In genomic region chr3:183224581-183224980, GRCh38 we compare ENCODE assay signal across 14 cellular contexts. TPM values are rescaled to one million over a fixed set of nuclear protein-coding genes. Genes with fewer than 3 reads are reported as not detected.
DNase-seq lines count a peak whose midpoint lies in the region; ATAC-seq and TF ChIP-seq lines count a peak whose summit lies in the region.
"Had no signal": no experiment of that assay in that cellular context is flagged by ENCODE, and none has a peak within 500 bp of the region (broad histone marks: within the 10 kb centered on the region; RNA-seq: fewer than 3 reads in every experiment).

No MANE protein-coding gene starts in this region.

- no peak overlapping the region for H4K8ac ChIP-seq in mesenchymal stem cell (ENCODE audit: low read length)

- no peak overlapping the region for H2BK5ac ChIP-seq in mesenchymal stem cell (ENCODE audit: low read depth, low read length, poor library complexity, severe bottlenecking)

- H3K9ac ChIP-seq in mesenchymal stem cell (ENCODE audit: low read length), result no peak overlapping the region

- H3K27ac ChIP-seq in CD4-positive, alpha-beta T cell (ENCODE audit: low read depth, low read length), result no peak overlapping the region
- H3K27ac ChIP-seq in mesenchymal stem cell (ENCODE audit: low read length, poor library complexity, severe bottlenecking) (no peak overlapping the region), left lung (no peak overlapping the region)
- H3K27ac ChIP-seq: neutrophil, RWPE1, uterus had no signal

- H3K79me1 ChIP-seq in mesenchymal stem cell (replicated peaks; ENCODE audit: low read length, poor library complexity, severe bottlenecking), result no peaks in the 10 kb centered on the region

- no peaks in the 10 kb centered on the region for H3K27me3 Mint-ChIP-seq in CD4-positive, alpha-beta T cell
- H3K27me3 Mint-ChIP-seq in T-helper 2 cell treated with Interferon-gamma antibody and Interleukin-4, amounts not matched to agents 5 μg/mL and 100 μg/mL, for 36 hours (ENCODE audit: low read depth), result no peaks in the 10 kb centered on the region
- H3K27me3 Mint-ChIP-seq in activated T-cell treated with anti-CD3 and anti-CD28 coated beads, Interleukin-2, amount 50 U/mL, for 72 hours (ENCODE audit: low read depth), result no peaks in the 10 kb centered on the region

- H3K18ac ChIP-seq in mesenchymal stem cell (ENCODE audit: low read depth in 1 of 2, low read length in 2 of 2), result no peak overlapping the region

- peak overlapping the region; percentile 3 for H2AFZ ChIP-seq in mesenchymal stem cell (ENCODE audit: low read depth, low read length)

- H3K36me3 ChIP-seq in mesenchymal stem cell (ENCODE audit: control insufficient read depth in 1 of 2, insufficient read depth in 2 of 2, low read depth in 1 of 2, low read length in 2 of 2) (no peaks in the 10 kb centered on the region), left lung (no peaks in the 10 kb centered on the region)
- H3K36me3 ChIP-seq: neutrophil, uterus had no signal

- peaks cover 15% of the 10 kb centered on the region for H3K4me1 Mint-ChIP-seq in CD4-positive, alpha-beta T cell (ENCODE audit: low read depth)
- H3K4me1 Mint-ChIP-seq in T-helper 2 cell treated with Interferon-gamma antibody and Interleukin-4, amounts not matched to agents 5 μg/mL and 100 μg/mL, for 36 hours (ENCODE audit: low read depth), result peaks cover 27% of the 10 kb centered on the region
- H3K4me1 Mint-ChIP-seq in activated T-cell treated with anti-CD3 and anti-CD28 coated beads, Interleukin-2, amount 50 U/mL, for 72 hours (ENCODE audit: low read depth), result peaks cover 46% of the 10 kb centered on the region

- H3K4me2 ChIP-seq in mesenchymal stem cell (ENCODE audit: low read length, poor library complexity, severe bottlenecking), result no peak overlapping the region

- H2BK120ac ChIP-seq in mesenchymal stem cell (ENCODE audit: low read depth, low read length), result no peak overlapping the region

- no peaks in the 10 kb centered on the region for H3K9me3 Mint-ChIP-seq in CD4-positive, alpha-beta T cell
- H3K9me3 Mint-ChIP-seq in T-helper 2 cell treated with Interferon-gamma antibody and Interleukin-4, amounts not matched to agents 5 μg/mL and 100 μg/mL, for 36 hours, result no peaks in the 10 kb centered on the region
- peaks cover 0 to 3% of the 10 kb centered on the region in 2 donors for H3K9me3 Mint-ChIP-seq in activated T-cell treated with anti-CD3 and anti-CD28 coated beads, Interleukin-2, amount 50 U/mL, for 72 hours

- DNase-seq in CD4-positive, alpha-beta T cell, result peak in 9 of 10 experiments; percentile 2 to 40 (median 11)
- peak; percentile 75 for DNase-seq in T-helper 2 cell treated with Interferon-gamma antibody and Interleukin-4, amounts not matched to agents 5 μg/mL and 100 μg/mL, for 36 hours (ENCODE audit: low spot score)
- peak; percentile 58 to 63 for DNase-seq in activated T-cell treated with anti-CD3 and anti-CD28 coated beads, Interleukin-2, amount 50 U/mL, for 72 hours
- DNase-seq in mesenchymal stem cell (no peak), GM19240 (ENCODE audit: insufficient read length, low spot score) (no peak), left lung (no peak), glomerular visceral epithelial cell (ENCODE audit: extremely low spot score) (no peak)
- DNase-seq: NCI-H2029, NCI-H774, T1000, uterus had no signal

- TF ChIP-seq CTCF in CD4-positive, alpha-beta T cell (IDR thresholded peaks at IDR 0.05), result no peak
- no peak for TF ChIP-seq CTCF in left lung (IDR thresholded peaks at IDR 0.05)

- H3K9me3 ChIP-seq in CD4-positive, alpha-beta T cell (ENCODE audit: control insufficient read depth, low read length), result no peaks in the 10 kb centered on the region
- no peaks in the 10 kb centered on the region for H3K9me3 ChIP-seq in mesenchymal stem cell (ENCODE audit: control insufficient read depth, low read length)
- H3K9me3 ChIP-seq in left lung, result no peaks in the 10 kb centered on the region
- H3K9me3 ChIP-seq: neutrophil, uterus had no signal

- peak overlapping the region; percentile 2 for H3K27ac Mint-ChIP-seq in CD4-positive, alpha-beta T cell
- peak overlapping the region; percentile 75 for H3K27ac Mint-ChIP-seq in T-helper 2 cell treated with Interferon-gamma antibody and Interleukin-4, amounts not matched to agents 5 μg/mL and 100 μg/mL, for 36 hours
- H3K27ac Mint-ChIP-seq in activated T-cell treated with anti-CD3 and anti-CD28 coated beads, Interleukin-2, amount 50 U/mL, for 72 hours, result no peak overlapping the region

- 90% methylated on average over 10 of the region's 10 CpGs for WGBS in mesenchymal stem cell

- no peak overlapping the region for H3K23ac ChIP-seq in mesenchymal stem cell (ENCODE audit: low read length in 2 of 2)

- H3K27me3 ChIP-seq in CD4-positive, alpha-beta T cell (ENCODE audit: control insufficient read depth, insufficient read depth, low read length), result no peaks in the 10 kb centered on the region
- H3K27me3 ChIP-seq in mesenchymal stem cell (ENCODE audit: control insufficient read depth in 1 of 2, insufficient read depth in 1 of 2, low read length in 2 of 2) (peaks cover 0 to 6% of the 10 kb centered on the region in 2 experiments), left lung (no peaks in the 10 kb centered on the region)
- H3K27me3 ChIP-seq: neutrophil, uterus had no signal

- no peak overlapping the region for H4K91ac ChIP-seq in mesenchymal stem cell (ENCODE audit: low read length)

- ATAC-seq in CD4-positive, alpha-beta T cell (ENCODE audit: poor library complexity), result peak; percentile 98
- peak; percentile 91 to 97 for ATAC-seq in activated T-cell treated with anti-CD3 and anti-CD28 coated beads, Interleukin-2, amount 50 U/mL, for 72 hours (replicated peaks in 1 of 2)
- ATAC-seq in left lung (no peak), HG02642 (IDR thresholded peaks at IDR 0.05; ENCODE audit: poor library complexity, unreplicated experiment) (no peak)

- no peak overlapping the region for H2BK12ac ChIP-seq in mesenchymal stem cell (ENCODE audit: low read length in 2 of 2)

- CTCF ChIA-PET in CD4-positive, alpha-beta T cell (lab: Charles Lee), result no interaction called here

- POLR2A ChIA-PET in CD4-positive, alpha-beta T cell (lab: Charles Lee), result interaction anchor here (0.6 to 1.2 kb wide), 4 partner anchors 61 to 158 kb away, joined by 3 to 5 read pairs (median 4); no protein-coding TSS in a partner anchor

- H3K14ac ChIP-seq in mesenchymal stem cell (ENCODE audit: low read length in 2 of 2), result no peak overlapping the region

- H2BK15ac ChIP-seq in mesenchymal stem cell (ENCODE audit: low read depth, poor library complexity, severe bottlenecking), result no peak overlapping the region

- H3K4me3 ChIP-seq in mesenchymal stem cell (ENCODE audit: insufficient read depth in 1 of 2, low read depth in 1 of 2, low read length in 2 of 2), result no peak overlapping the region
- no peak overlapping the region for H3K4me3 ChIP-seq in left lung
- H3K4me3 ChIP-seq: uterus had no signal

- H2AK5ac ChIP-seq in mesenchymal stem cell (ENCODE audit: low read length, severe bottlenecking), result no peak overlapping the region

- H3K36me3 Mint-ChIP-seq in CD4-positive, alpha-beta T cell (ENCODE audit: low read depth), result no peaks in the 10 kb centered on the region
- no peaks in the 10 kb centered on the region for H3K36me3 Mint-ChIP-seq in T-helper 2 cell treated with Interferon-gamma antibody and Interleukin-4, amounts not matched to agents 5 μg/mL and 100 μg/mL, for 36 hours (ENCODE audit: low read depth)
- H3K36me3 Mint-ChIP-seq in activated T-cell treated with anti-CD3 and anti-CD28 coated beads, Interleukin-2, amount 50 U/mL, for 72 hours (ENCODE audit: insufficient read depth in 2 of 2), result peaks cover 0 to 2% of the 10 kb centered on the region in 2 donors

- intact Hi-C loops in CD4-positive, alpha-beta T cell (cut with DNase I, micrococcal nuclease), result no loop called here
- intact Hi-C loops in left lung (cut with DNase I), result no loop called here

- H3K4me3 Mint-ChIP-seq in CD4-positive, alpha-beta T cell, result peak overlapping the region; percentile 75
- H3K4me3 Mint-ChIP-seq in T-helper 2 cell treated with Interferon-gamma antibody and Interleukin-4, amounts not matched to agents 5 μg/mL and 100 μg/mL, for 36 hours, result peak overlapping the region; percentile 66
- peak overlapping the region; percentile 47 to 72 for H3K4me3 Mint-ChIP-seq in activated T-cell treated with anti-CD3 and anti-CD28 coated beads, Interleukin-2, amount 50 U/mL, for 72 hours

- peaks cover 1% of the 10 kb centered on the region for H3K4me1 ChIP-seq in mesenchymal stem cell (ENCODE audit: control insufficient read depth, insufficient read depth, low read depth, low read length)
- H3K4me1 ChIP-seq in left lung, result no peaks in the 10 kb centered on the region
- H3K4me1 ChIP-seq: uterus had no signal

- no peak overlapping the region for H3K4ac ChIP-seq in mesenchymal stem cell (ENCODE audit: low read depth in 1 of 2, low read length in 2 of 2)

RNA-seq across cellular contexts. Expression of gene B3GNT5, which starts 28.5 kb away (rescaled TPM):
- under 1 TPM; 0.60 to 0.73 TPM for total RNA-seq in CD4-positive, alpha-beta T cell
- total RNA-seq in activated T-cell treated with anti-CD3 and anti-CD28 coated beads, Interleukin-2, amount 50 U/mL, for 72 hours, result 10 to 100 TPM; 14.4 to 17.3 TPM
- polyA plus RNA-seq in mesenchymal stem cell (2013, experiment 1 of 2), result 10.6 TPM
- polyA plus RNA-seq in mesenchymal stem cell (2013, experiment 2 of 2), result 10.8 TPM
- total RNA-seq in left lung, result 10 to 100 TPM; 21.7 to 45.2 TPM

Comparison
In these comparisons a context has a peak if more than half of its experiments do, and no peak if none do; other contexts are left out.
1. ATAC-seq: peak in CD4-positive, alpha-beta T cell (single experiment) and activated T-cell treated with anti-CD3 and anti-CD28 coated beads, Interleukin-2, amount 50 U/mL, for 72 hours (2 of 2); none in left lung (single experiment) and HG02642 (single experiment).
2. DNase-seq: peak in CD4-positive, alpha-beta T cell (9 of 10), T-helper 2 cell treated with Interferon-gamma antibody and Interleukin-4, amounts not matched to agents 5 μg/mL and 100 μg/mL, for 36 hours (single experiment) and activated T-cell treated with anti-CD3 and anti-CD28 coated beads, Interleukin-2, amount 50 U/mL, for 72 hours (2 of 2); none in mesenchymal stem cell (single experiment), GM19240 (single experiment), left lung (0 of 2) and glomerular visceral epithelial cell (single experiment).
3. RNA of gene B3GNT5, which starts 28.5 kb away (total RNA-seq): 21.7 to 45.2 TPM in left lung and 14.4 to 17.3 TPM in activated T-cell treated with anti-CD3 and anti-CD28 coated beads, Interleukin-2, amount 50 U/mL, for 72 hours; 0.60 to 0.73 TPM in CD4-positive, alpha-beta T cell; every median in the first group is over 4 times any median in the second.
4. Peak in every context shown above with its lines, with median percentiles within 50 percentile points of each other: H3K4me3 Mint-ChIP-seq.